8 cellular contexts compared by ENCODE assay signal in genomic region chr17:81514735-81515529, GRCh38. TPM values are rescaled to one million over a fixed set of nuclear protein-coding genes. Genes with fewer than 3 reads are reported as not detected.
DNase-seq lines count a peak whose midpoint lies in the region.

No MANE protein-coding gene starts in this region.

- intact Hi-C loops in activated CD4-positive, alpha-beta T cell treated with anti-CD3 and anti-CD28 coated beads, Interleukin-2, amount 10 ng/mL, durations not matched to agents 24 days and 14 days (cut with micrococcal nuclease), result loop anchor here (5.0 kb wide), 1 partner anchor 357 kb away; the partner anchor contains the start of gene ARHGDIA

- peaks cover 23% of the 10 kb centered on the region for H3K4me1 Mint-ChIP-seq in activated CD4-positive, alpha-beta T cell treated with anti-CD3 and anti-CD28 coated beads, Interleukin-2, amount 10 ng/mL, durations not matched to agents 24 days and 14 days

- peak overlapping the region; percentile 92 for H3K27ac Mint-ChIP-seq in activated CD4-positive, alpha-beta T cell treated with anti-CD3 and anti-CD28 coated beads, Interleukin-2, amount 10 ng/mL, durations not matched to agents 24 days and 14 days

- peaks cover 27% of the 10 kb centered on the region for H3K36me3 Mint-ChIP-seq in activated CD4-positive, alpha-beta T cell treated with anti-CD3 and anti-CD28 coated beads, Interleukin-2, amount 10 ng/mL, durations not matched to agents 24 days and 14 days (ENCODE audit: low read depth)

- H3K27me3 Mint-ChIP-seq in activated CD4-positive, alpha-beta T cell treated with anti-CD3 and anti-CD28 coated beads, Interleukin-2, amount 10 ng/mL, durations not matched to agents 24 days and 14 days, result peaks cover 2% of the 10 kb centered on the region

- H3K4me3 Mint-ChIP-seq in activated CD4-positive, alpha-beta T cell treated with anti-CD3 and anti-CD28 coated beads, Interleukin-2, amount 10 ng/mL, durations not matched to agents 24 days and 14 days, result peak overlapping the region; percentile 92

- in situ Hi-C loops in Caki2 (cut with HindIII; ENCODE audit: low pct_unique_long_range_greater_than_20kb, low sequenced_read_pairs), result no loop called here

- H3K9me3 Mint-ChIP-seq in activated CD4-positive, alpha-beta T cell treated with anti-CD3 and anti-CD28 coated beads, Interleukin-2, amount 10 ng/mL, durations not matched to agents 24 days and 14 days, result no peaks in the 10 kb centered on the region

- DNase-seq in Caki2 (ENCODE audit: low read depth) (peak; percentile 75), GOT3 (lab: John Stamatoyannopoulos, UW) (peak; percentile 41), NCI-H2171 treated with DMSO at 0.1 percent for 48 hours (lab: John Stamatoyannopoulos, UW) (peak; percentile 67), dedifferentiated amniotic fluid mesenchymal stem cell (ENCODE audit: extremely low spot score) (peak; percentile 49), left kidney (ENCODE audit: low read depth, low spot score) (peak; percentile 89), HPDE6-E6E7 (ENCODE audit: extremely low spot score) (no peak)
- DNase-seq in activated CD4-positive, alpha-beta T cell treated with anti-CD3 and anti-CD28 coated beads, Interleukin-2, amount 10 ng/mL, durations not matched to agents 24 days and 14 days, result peak; percentile 93
- DNase-seq in stimulated activated CD4-positive, alpha-beta T cell treated with anti-CD3 and anti-CD28 coated beads, Interleukin-4, amount 100 ng/mL, for 4 hours, result peak; percentile 80 to 82

RNA-seq across cellular contexts. Expression of gene ACTG1, which starts 2.3 kb away (rescaled TPM):
- total RNA-seq in Caki2 (2014; rRNA removed; shearing (Covaris generic); ENCODE audit: low replicate concordance), result 3,719 and 3,770 TPM in 2 replicates
- total RNA-seq in activated CD4-positive, alpha-beta T cell treated with anti-CD3 and anti-CD28 coated beads, Interleukin-2, amount 10 ng/mL, durations not matched to agents 24 days and 14 days, result 3,353 and 3,420 TPM in 2 replicates

RNA-seq across cellular contexts. Expression of gene FSCN2, which starts 13.2 kb away (rescaled TPM):
- total RNA-seq in Caki2 (2014; rRNA removed; shearing (Covaris generic); ENCODE audit: low replicate concordance), result 0.37 and 1.6 TPM in 2 replicates
- 0.26 and 0.51 TPM in 2 replicates for total RNA-seq in activated CD4-positive, alpha-beta T cell treated with anti-CD3 and anti-CD28 coated beads, Interleukin-2, amount 10 ng/mL, durations not matched to agents 24 days and 14 days

RNA-seq across cellular contexts. Expression of gene FAAP100, which starts 37.2 kb away (rescaled TPM):
- total RNA-seq in Caki2 (2014; rRNA removed; shearing (Covaris generic); ENCODE audit: low replicate concordance), result 40.5 and 41.5 TPM in 2 replicates
- total RNA-seq in activated CD4-positive, alpha-beta T cell treated with anti-CD3 and anti-CD28 coated beads, Interleukin-2, amount 10 ng/mL, durations not matched to agents 24 days and 14 days, result 72.2 and 76.5 TPM in 2 replicates
